ENCODE assay signal across 22 cellular contexts in genomic region chr6:36436466-36436865, GRCh38. TPM values are rescaled to one million over a fixed set of nuclear protein-coding genes. Genes with fewer than 3 reads are reported as not detected.
A peak's percentile ranks its signal among the peaks of the same experiment; 100 is the strongest.
DNase-seq lines count a peak whose midpoint lies in the region; ATAC-seq and TF ChIP-seq lines count a peak whose summit lies in the region.
"Had no signal": no experiment of that assay in that cellular context is flagged by ENCODE, and none has a peak within 500 bp of the region (broad histone marks: within the 10 kb centered on the region; RNA-seq: fewer than 3 reads in every experiment).

No MANE protein-coding gene starts in this region.

- H3K27ac Mint-ChIP-seq in HFFc6 = peak overlapping the region; percentile 67
- H3K27ac Mint-ChIP-seq in activated CD8-positive, alpha-beta T cell treated with anti-CD3 and anti-CD28 coated beads, Interleukin-2, amount 10 ng/mL, durations not matched to agents 7 days and 5 days = no peak overlapping the region
- H3K27ac Mint-ChIP-seq: CD8-positive, alpha-beta T cell; natural killer cell treated with Interleukin-12 subunit alpha and Interleukin-12 subunit beta and Interleukin-15 and Interleukin-18, amount 100 ng/mL, for 72 hours had no signal

- H3K4me3 Mint-ChIP-seq in HFFc6 = peak overlapping the region; percentile 13; the same call in 1 of the 2 replicates
- H3K4me3 Mint-ChIP-seq in activated CD8-positive, alpha-beta T cell treated with anti-CD3 and anti-CD28 coated beads, Interleukin-2, amount 10 ng/mL, durations not matched to agents 7 days and 5 days = no peak overlapping the region
- H3K4me3 Mint-ChIP-seq: CD8-positive, alpha-beta T cell; natural killer cell treated with Interleukin-12 subunit alpha and Interleukin-12 subunit beta and Interleukin-15 and Interleukin-18, amount 100 ng/mL, for 72 hours had no signal

- H3K27me3 Mint-ChIP-seq in HFFc6 (ENCODE audit: insufficient read depth) = no peaks in the 10 kb centered on the region
- peaks cover 4% of the 10 kb centered on the region for H3K27me3 Mint-ChIP-seq in activated CD8-positive, alpha-beta T cell treated with anti-CD3 and anti-CD28 coated beads, Interleukin-2, amount 10 ng/mL, durations not matched to agents 7 days and 5 days (ENCODE audit: low read depth)
- H3K27me3 Mint-ChIP-seq: natural killer cell treated with Interleukin-12 subunit alpha and Interleukin-12 subunit beta and Interleukin-15 and Interleukin-18, amount 100 ng/mL, for 72 hours had no signal

- no peak for ATAC-seq in activated CD8-positive, alpha-beta T cell treated with anti-CD3 and anti-CD28 coated beads, Interleukin-2, amount 10 ng/mL, durations not matched to agents 7 days and 5 days
- ATAC-seq in GM21390 (IDR thresholded peaks at IDR 0.05; ENCODE audit: unreplicated experiment) = no peak
- ATAC-seq: CD8-positive, alpha-beta T cell; left cardiac atrium; natural killer cell treated with Interleukin-12 subunit alpha and Interleukin-12 subunit beta and Interleukin-15 and Interleukin-18, amount 100 ng/mL, for 72 hours; psoas muscle had no signal

- DNase-seq in AG10803 (ENCODE audit: low read depth) = peak; percentile 87
- DNase-seq in HFFc6 = peak; percentile 30
- DNase-seq in astrocyte of the spinal cord (ENCODE audit: low read depth, low spot score) = peak; percentile 43
- DNase-seq in hepatic stellate cell (ENCODE audit: low spot score) = peak; percentile 42
- DNase-seq in pons (ENCODE audit: low spot score) = no peak
- no peak for DNase-seq in activated CD8-positive, alpha-beta T cell treated with anti-CD3 and anti-CD28 coated beads, Interleukin-2, amount 10 ng/mL, durations not matched to agents 7 days and 5 days
- DNase-seq in NK-92 treated with Interleukin-12 subunit alpha and Interleukin-12 subunit beta, amount 100 ng/mL, for 24 hours (lab: John Stamatoyannopoulos, UW) = no peak
- DNase-seq: activated CD4-positive, alpha-beta T cell treated with anti-CD3 and anti-CD28 coated beads for 48 hours; CD8-positive, alpha-beta T cell; colonic mucosa; DMS53; left cardiac atrium; NCI-H1105; NCI-H526 treated with DMSO at 0.1 percent for 48 hours; psoas muscle; SW 1271; uterus had no signal

- peaks cover 6% of the 10 kb centered on the region for H3K36me3 Mint-ChIP-seq in HFFc6 (ENCODE audit: low read depth)
- no peaks in the 10 kb centered on the region for H3K36me3 Mint-ChIP-seq in activated CD8-positive, alpha-beta T cell treated with anti-CD3 and anti-CD28 coated beads, Interleukin-2, amount 10 ng/mL, durations not matched to agents 7 days and 5 days (ENCODE audit: low read depth)
- H3K36me3 Mint-ChIP-seq: CD8-positive, alpha-beta T cell; natural killer cell treated with Interleukin-12 subunit alpha and Interleukin-12 subunit beta and Interleukin-15 and Interleukin-18, amount 100 ng/mL, for 72 hours had no signal

- CTCF ChIA-PET in activated CD8-positive, alpha-beta T cell treated with anti-CD3 and anti-CD28 coated beads, Interleukin-2, amount 10 ng/mL, durations not matched to agents 7 days and 5 days (lab: Charles Lee) = no interaction called here

- in situ Hi-C loops in astrocyte of the spinal cord (cut with HindIII; ENCODE audit: low sequenced_read_pairs) = no loop called here

- peaks cover 6% of the 10 kb centered on the region; the same call in 1 of the 2 replicates for H3K9me3 Mint-ChIP-seq in HFFc6
- H3K9me3 Mint-ChIP-seq in activated CD8-positive, alpha-beta T cell treated with anti-CD3 and anti-CD28 coated beads, Interleukin-2, amount 10 ng/mL, durations not matched to agents 7 days and 5 days (ENCODE audit: insufficient read depth) = no peaks in the 10 kb centered on the region
- H3K9me3 Mint-ChIP-seq: CD8-positive, alpha-beta T cell; natural killer cell treated with Interleukin-12 subunit alpha and Interleukin-12 subunit beta and Interleukin-15 and Interleukin-18, amount 100 ng/mL, for 72 hours had no signal

- POLR2A ChIA-PET in activated CD8-positive, alpha-beta T cell treated with anti-CD3 and anti-CD28 coated beads, Interleukin-2, amount 10 ng/mL, durations not matched to agents 7 days and 5 days (lab: Charles Lee) = interaction anchor here (0.6 kb wide), 1 partner anchor 9 kb away, joined by 4 read pairs; no protein-coding TSS in a partner anchor

- TF ChIP-seq CTCF in AG10803 (conservative IDR thresholded peaks at IDR 0.05; ENCODE audit: low read length) = no peak
- no peak for TF ChIP-seq CTCF in HFFc6 (IDR thresholded peaks at IDR 0.05)
- TF ChIP-seq CTCF in astrocyte of the spinal cord (IDR thresholded peaks at IDR 0.05; ENCODE audit: low read depth, low read length) = no peak

- H3K4me3 ChIP-seq in AG10803 (ENCODE audit: low read length) = no peak overlapping the region
- no peak overlapping the region for H3K4me3 ChIP-seq in astrocyte of the spinal cord (ENCODE audit: low read depth, low read length)
- H3K4me3 ChIP-seq: ascending aorta, colonic mucosa, psoas muscle, uterus had no signal

- peaks cover 53% of the 10 kb centered on the region for H3K4me1 Mint-ChIP-seq in HFFc6 (ENCODE audit: low read depth)
- H3K4me1 Mint-ChIP-seq in activated CD8-positive, alpha-beta T cell treated with anti-CD3 and anti-CD28 coated beads, Interleukin-2, amount 10 ng/mL, durations not matched to agents 7 days and 5 days (ENCODE audit: low read depth) = peaks cover 14% of the 10 kb centered on the region

RNA-seq across cellular contexts. Expression of gene PXT1, which starts 6.2 kb away (rescaled TPM):
- under 1 TPM in 3 of 6 experiments, not detected in 3; 0.09 to 0.12 (median 0.09) TPM for total RNA-seq in HFFc6 (2021; fragmentation: NEBNext Ultra II Directional; extraction: Animal tissue kit (Norgen Biotek cat#: 25700))
- total RNA-seq in activated CD8-positive, alpha-beta T cell treated with anti-CD3 and anti-CD28 coated beads, Interleukin-2, amount 10 ng/mL, durations not matched to agents 7 days and 5 days = under 1 TPM; 0.16 TPM
- total RNA-seq: ascending aorta, colonic mucosa, endothelial cell of umbilical vein, subcutaneous adipose tissue, uterus had no signal

RNA-seq across cellular contexts. Expression of gene KCTD20, which starts 6.3 kb away (rescaled TPM):
- total RNA-seq in HFFc6 (2021; fragmentation: NEBNext Ultra II Directional; extraction: Animal tissue kit (Norgen Biotek cat#: 25700)) = 10 to 100 TPM; 53.0 to 81.7 (median 65.4) TPM
- 10 to 100 TPM; 56.5 to 58.9 TPM for total RNA-seq in activated CD8-positive, alpha-beta T cell treated with anti-CD3 and anti-CD28 coated beads, Interleukin-2, amount 10 ng/mL, durations not matched to agents 7 days and 5 days

RNA-seq across cellular contexts. Expression of gene ETV7, which starts 49.0 kb away (rescaled TPM):
- total RNA-seq in HFFc6 (2021; fragmentation: NEBNext Ultra II Directional; extraction: Animal tissue kit (Norgen Biotek cat#: 25700)) = under 1 TPM in 4 of 6 experiments, not detected in 2; 0.20 to 0.32 (median 0.24) TPM
- 1 to 10 TPM; 3.5 to 4.6 TPM for total RNA-seq in activated CD8-positive, alpha-beta T cell treated with anti-CD3 and anti-CD28 coated beads, Interleukin-2, amount 10 ng/mL, durations not matched to agents 7 days and 5 days
- total RNA-seq: ascending aorta, psoas muscle had no signal

Comparison
In these comparisons a context has a peak if more than half of its experiments do, and no peak if none do; other contexts are left out.
1. DNase-seq: peak in AG10803 (single experiment), HFFc6 (single experiment), astrocyte of the spinal cord (single experiment) and hepatic stellate cell (single experiment); none in pons (single experiment), activated CD8-positive, alpha-beta T cell treated with anti-CD3 and anti-CD28 coated beads, Interleukin-2, amount 10 ng/mL, durations not matched to agents 7 days and 5 days (single experiment) and NK-92 treated with Interleukin-12 subunit alpha and Interleukin-12 subunit beta, amount 100 ng/mL, for 24 hours (single experiment).